In the genomic region with DNA sequence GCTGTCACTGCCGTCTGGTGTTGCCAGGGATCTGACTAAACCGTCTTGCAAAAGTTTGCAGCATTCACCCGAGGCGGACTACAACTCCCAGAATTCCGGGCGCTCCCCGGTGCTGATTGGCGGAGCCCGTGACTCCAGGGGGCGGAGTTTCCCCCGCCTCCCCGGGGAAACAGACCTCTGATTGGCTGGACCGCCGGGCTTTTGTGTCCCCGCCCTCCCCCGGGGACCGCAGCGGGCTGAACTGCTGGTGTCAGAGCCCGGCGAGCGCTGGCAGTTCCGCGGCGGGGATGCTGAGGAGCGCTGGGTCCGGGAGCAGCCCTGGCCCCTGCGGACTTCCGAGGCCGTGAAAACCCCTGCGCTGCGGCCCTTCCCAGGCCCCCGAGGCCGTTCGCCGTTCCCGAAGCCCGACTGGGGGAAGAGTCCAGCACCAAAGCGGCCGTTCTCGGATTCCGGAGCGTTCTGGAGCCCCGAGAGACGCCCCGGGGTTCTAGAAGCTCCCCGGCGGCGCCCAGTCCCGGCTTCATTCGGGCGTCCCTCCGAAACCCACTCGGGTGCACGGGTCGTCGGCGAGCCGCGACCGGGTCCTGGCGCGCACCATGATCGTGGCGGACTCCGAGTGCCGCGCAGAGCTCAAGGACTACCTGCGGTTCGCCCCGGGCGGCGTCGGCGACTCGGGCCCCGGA, we compare ENCODE assay signal across 8 cellular contexts. TPM values are rescaled to one million over a fixed set of nuclear protein-coding genes. Genes with fewer than 3 reads are reported as not detected.
DNase-seq lines count a peak whose midpoint lies in the region; ATAC-seq and TF ChIP-seq lines count a peak whose summit lies in the region.

A gene with protein sequence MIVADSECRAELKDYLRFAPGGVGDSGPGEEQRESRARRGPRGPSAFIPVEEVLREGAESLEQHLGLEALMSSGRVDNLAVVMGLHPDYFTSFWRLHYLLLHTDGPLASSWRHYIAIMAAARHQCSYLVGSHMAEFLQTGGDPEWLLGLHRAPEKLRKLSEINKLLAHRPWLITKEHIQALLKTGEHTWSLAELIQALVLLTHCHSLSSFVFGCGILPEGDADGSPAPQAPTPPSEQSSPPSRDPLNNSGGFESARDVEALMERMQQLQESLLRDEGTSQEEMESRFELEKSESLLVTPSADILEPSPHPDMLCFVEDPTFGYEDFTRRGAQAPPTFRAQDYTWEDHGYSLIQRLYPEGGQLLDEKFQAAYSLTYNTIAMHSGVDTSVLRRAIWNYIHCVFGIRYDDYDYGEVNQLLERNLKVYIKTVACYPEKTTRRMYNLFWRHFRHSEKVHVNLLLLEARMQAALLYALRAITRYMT (plus strand): TSS at position 267 of the 683 bp plus-strand sequence. CDS start 330 bp downstream, at position 597.

- H3K4me3 ChIP-seq in NB4 (ENCODE audit: low read depth, low read length) (peak within 1 kb of the TSS; percentile 62), SK-N-MC (peak within 1 kb of the TSS; percentile 96), gastroesophageal sphincter (peak within 1 kb of the TSS; percentile 62 to 77)

- no peak for TF ChIP-seq EP300 in gastroesophageal sphincter (IDR thresholded peaks at IDR 0.05)

- peaks cover 32% of the 10 kb centered on the region for H3K4me1 Mint-ChIP-seq in HFFc6 (ENCODE audit: low read depth)

- H3K4me1 ChIP-seq in gastroesophageal sphincter = peaks cover 0 to 40% (median 10%) of the 10 kb centered on the region in 3 donors

- DNase-seq in GM04503 (ENCODE audit: low read depth) = peak; percentile 96
- peak; percentile 99 for DNase-seq in HFFc6
- DNase-seq in NB4 (ENCODE audit: low read depth) = peak; percentile 98
- DNase-seq in SK-N-MC (ENCODE audit: low read depth, low spot score) = peak; percentile 89
- DNase-seq in activated naive CD4-positive, alpha-beta T cell treated with anti-CD3 and anti-CD28 coated beads, Interleukin-2, amount 50 U/mL, for 16 hours = peak; percentile 100
- peak; percentile 93 for DNase-seq in non-pigmented ciliary epithelial cell (ENCODE audit: low read depth)
- peak; percentile 99 for DNase-seq in superior temporal gyrus (ENCODE audit: extremely low spot score)

- H3K27me3 ChIP-seq in gastroesophageal sphincter = no peaks in the 10 kb centered on the region

- TF ChIP-seq CTCF in HFFc6 (IDR thresholded peaks at IDR 0.05) (no peak; the same call in 1 of the 2 replicates), NB4 (IDR thresholded peaks at IDR 0.05; ENCODE audit: low read depth, low read length) (no peak), gastroesophageal sphincter (IDR thresholded peaks at IDR 0.05) (no peak)

- TF ChIP-seq POLR2A in NB4 (IDR thresholded peaks at IDR 0.05; ENCODE audit: extremely low read depth, insufficient read length) (peak; percentile 80), gastroesophageal sphincter (IDR thresholded peaks at IDR 0.05) (peak; percentile 97 to 98)

- H3K9me3 ChIP-seq in SK-N-MC (ENCODE audit: low read depth, low read length) (no peaks in the 10 kb centered on the region), gastroesophageal sphincter (no peaks in the 10 kb centered on the region)

- peak within 1 kb of the TSS; percentile 88 for H3K4me3 Mint-ChIP-seq in HFFc6

- WGBS in gastroesophageal sphincter (ENCODE audit: low coverage in 1 of 2), 2 donors = no CpG with 5 or more reads among the region's 76 CpGs

- H3K27ac ChIP-seq in SK-N-MC (peak within 1 kb of the TSS; percentile 87), gastroesophageal sphincter (peak within 1 kb of the TSS; percentile 71 to 99 (median 96))

- ATAC-seq in gastroesophageal sphincter = peak; percentile 97

- peaks cover 9% of the 10 kb centered on the region for H3K36me3 Mint-ChIP-seq in HFFc6 (ENCODE audit: low read depth)

- H3K36me3 ChIP-seq in SK-N-MC (ENCODE audit: insufficient read depth, low read length) = no peaks in the 10 kb centered on the region; the same call in 1 of the 2 replicates
- H3K36me3 ChIP-seq in gastroesophageal sphincter = no peaks in the 10 kb centered on the region

- H3K9ac ChIP-seq in SK-N-MC (ENCODE audit: insufficient read length) = peak within 1 kb of the TSS; percentile 96

- peak within 1 kb of the TSS; percentile 92 for H3K27ac Mint-ChIP-seq in HFFc6

- no peaks in the 10 kb centered on the region for H3K9me3 Mint-ChIP-seq in HFFc6

- H3K27me3 Mint-ChIP-seq in HFFc6 (ENCODE audit: insufficient read depth) = peaks cover 2% of the 10 kb centered on the region; the same call in 1 of the 2 replicates

RNA-seq across cellular contexts. Expression of the gene that starts here (rescaled TPM):
- 10 to 100 TPM; 15.5 to 22.0 (median 17.4) TPM for total RNA-seq in HFFc6 (2021; fragmentation: NEBNext Ultra II Directional; extraction: Animal tissue kit (Norgen Biotek cat#: 25700))
- total RNA-seq in gastroesophageal sphincter = 1 to 10 TPM; 7.7 to 10.0 (median 8.3) TPM

Comparison
In these comparisons a context has a peak if more than half of its experiments do, and no peak if none do; other contexts are left out.
1. Peak in every context shown above with its lines: DNase-seq, ATAC-seq, H3K4me3 ChIP-seq and H3K27ac ChIP-seq.